Comparison of ENCODE assay signal across 8 cellular contexts in genomic region chr1:203795382-203796222, GRCh38. TPM values are rescaled to one million over a fixed set of nuclear protein-coding genes. Genes with fewer than 3 reads are reported as not detected.
DNase-seq lines count a peak whose midpoint lies in the region; ATAC-seq and TF ChIP-seq lines count a peak whose summit lies in the region.

Gene ZBED6, plus strand, starts transcription at chr1:203795623. Its CDS starts 1,900 bp downstream, at chr1:203797523.
Gene ZC3H11A, plus strand, starts transcription at chr1:203795623. Its CDS starts 21,448 bp downstream, at chr1:203817071.

- H3K27ac Mint-ChIP-seq in WTC11: peak within 1 kb of the TSS; percentile 99

- peak within 1 kb of the TSS; percentile 91 for H3K4me3 Mint-ChIP-seq in WTC11

- TF ChIP-seq CTCF in AG04449 (IDR thresholded peaks at IDR 0.05; ENCODE audit: insufficient read depth, low read length, missing control alignments) (no peak), WTC11 (IDR thresholded peaks at IDR 0.05) (no peak), cardiac fibroblast (IDR thresholded peaks at IDR 0.05; ENCODE audit: low read depth, low read length) (no peak)

- peaks cover 26% of the 10 kb centered on the region for H3K9me3 Mint-ChIP-seq in WTC11

- no peaks in the 10 kb centered on the region; the same call in 1 of the 2 replicates for H3K27me3 Mint-ChIP-seq in WTC11 (ENCODE audit: low read depth)

- CTCF ChIA-PET in AG04449 (lab: Yijun Ruan, JAX): no interaction called here
- CTCF ChIA-PET in WTC11 (lab: Charles Lee): interaction anchor here (0.6 kb wide), 1 partner anchor 119 kb away, joined by 3 read pairs; no protein-coding TSS in a partner anchor

- H3K4me1 Mint-ChIP-seq in WTC11: peaks cover 44% of the 10 kb centered on the region

- POLR2A ChIA-PET in AG04449 (lab: Yijun Ruan, JAX) (interaction anchor here (1.8 kb wide), 1 partner anchor 12 kb away, joined by 6 read pairs; no protein-coding TSS in a partner anchor), WTC11 (lab: Charles Lee) (no interaction called here)

- H3K36me3 Mint-ChIP-seq in WTC11: peaks cover 39% of the 10 kb centered on the region

- H3K4me3 ChIP-seq in AG04449 (ENCODE audit: low read depth, low read length) (peak within 1 kb of the TSS; percentile 57), cardiac fibroblast (replicated peaks in 1 of 2; ENCODE audit: low read depth in 2 of 2, low read length in 2 of 2) (peak within 1 kb of the TSS; percentile 61 to 78)

- DNase-seq in AG04449 (ENCODE audit: low read depth, low spot score): peak; percentile 88
- DNase-seq in NCI-H226: peak; percentile 99
- DNase-seq in WTC11 (ENCODE audit: low spot score): peak; percentile 98
- DNase-seq in cardiac fibroblast (ENCODE audit: low read depth in 2 of 2): peak; percentile 99 to 100
- peak; percentile 96 for DNase-seq in iPS-NIHi7 (ENCODE audit: extremely low spot score)
- DNase-seq in smooth muscle cell of the brain vasculature (ENCODE audit: low read depth, low spot score): peak; percentile 97

- ATAC-seq in GM18909 (IDR thresholded peaks at IDR 0.05; ENCODE audit: poor library complexity, unreplicated experiment): peak; percentile 96
- ATAC-seq in HG03175 (IDR thresholded peaks at IDR 0.05; ENCODE audit: unreplicated experiment): peak; percentile 99
- peak; percentile 94 for ATAC-seq in WTC11

TF ChIP-seq in WTC11, 78 proteins besides CTCF, POLR2A, EP300 and RAD21 (continues in another document):
- TF ChIP-seq PRDM15 (CRISPR knock-in tag; IDR thresholded peaks at IDR 0.05): 0 out of 2 replicates have a peak, but pooled peaks have one; percentile 45
- TF ChIP-seq ESRRA (CRISPR knock-in tag; IDR thresholded peaks at IDR 0.05; ENCODE audit: borderline replicate concordance): no peak
- TF ChIP-seq NFYB (CRISPR knock-in tag; conservative IDR thresholded peaks at IDR 0.05; ENCODE audit: low read depth): no peak
- TF ChIP-seq SMAD3 (CRISPR knock-in tag; IDR thresholded peaks at IDR 0.05; ENCODE audit: borderline replicate concordance): no peak
- TF ChIP-seq ZNF232 (CRISPR knock-in tag; IDR thresholded peaks at IDR 0.05): no peak
- no peak for TF ChIP-seq EMX1 (CRISPR knock-in tag; IDR thresholded peaks at IDR 0.05)
- TF ChIP-seq CREM (CRISPR knock-in tag; IDR thresholded peaks at IDR 0.05): peak; percentile 60; the same call in 1 of the 2 replicates
- TF ChIP-seq ZNF512 (CRISPR knock-in tag; IDR thresholded peaks at IDR 0.05; ENCODE audit: borderline replicate concordance): no peak
- TF ChIP-seq USF2 (CRISPR knock-in tag; IDR thresholded peaks at IDR 0.05): peak; percentile 98
- no peak for TF ChIP-seq E2F1 (CRISPR knock-in tag; IDR thresholded peaks at IDR 0.05)
- 0 out of 2 replicates have a peak, but pooled peaks have one; percentile 23 for TF ChIP-seq ARID4B (CRISPR knock-in tag; IDR thresholded peaks at IDR 0.05; ENCODE audit: borderline replicate concordance)
- TF ChIP-seq SP1 (CRISPR knock-in tag; conservative IDR thresholded peaks at IDR 0.05): peak; percentile 43; the same call in 1 of the 2 replicates
- peak; percentile 79 for TF ChIP-seq MAX (CRISPR knock-in tag; IDR thresholded peaks at IDR 0.05)

RNA-seq across cellular contexts. Expression of gene ZBED6, which starts in this region (rescaled TPM):
- 12.1 to 13.4 TPM (median 12.5 TPM) in 3 replicates for total RNA-seq in WTC11 (2021)

RNA-seq across cellular contexts. Expression of gene ZC3H11A, which starts in this region (rescaled TPM):
- 73.4 to 80.1 TPM (median 75.2 TPM) in 3 replicates for total RNA-seq in WTC11 (2021)

Comparison
In these comparisons a context has a peak if more than half of its experiments do, and no peak if none do; other contexts are left out.
1. Peak in every context shown above with its lines: DNase-seq, ATAC-seq and H3K4me3 ChIP-seq.